Comparison of ENCODE assay signal across 1 cellular context in the genomic region with DNA sequence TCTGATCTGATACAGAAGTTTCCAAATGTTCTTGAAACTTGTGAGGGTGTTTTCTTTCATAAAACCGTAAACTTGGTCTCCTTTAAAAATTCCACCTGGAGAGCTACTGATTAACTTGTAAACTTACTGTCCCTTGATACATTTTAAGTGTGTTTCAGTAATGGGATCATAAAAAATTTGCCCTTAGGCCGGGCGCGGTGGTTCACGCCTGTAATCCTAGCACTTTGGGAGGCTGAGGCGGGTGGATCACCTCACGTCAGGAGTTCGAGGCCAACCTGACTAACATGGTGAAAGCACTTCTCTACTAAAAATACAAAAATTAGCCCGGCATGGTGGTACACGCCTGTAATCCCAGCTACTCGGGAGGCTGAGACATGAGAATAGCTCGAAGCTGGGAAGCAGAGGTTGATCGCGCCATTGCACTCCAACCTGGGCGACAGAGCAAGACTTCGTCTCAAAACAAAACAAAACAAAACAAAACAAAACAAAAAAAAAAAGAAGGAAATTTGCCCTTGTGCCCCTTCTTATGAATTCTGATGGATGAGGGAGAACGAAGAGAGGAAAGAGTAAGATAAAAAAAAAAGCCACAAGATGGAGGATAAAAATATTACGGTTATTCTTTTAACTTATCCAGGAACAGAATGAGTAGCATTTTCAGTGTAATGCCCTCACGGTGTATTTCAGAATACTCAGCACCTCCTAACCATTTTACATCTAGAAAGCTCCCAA.
TF ChIP-seq lines count a peak whose summit lies in the region.

No MANE protein-coding gene starts in this region.

TF ChIP-seq in H1, 55 proteins besides CTCF, POLR2A, EP300 and RAD21:
- no peak for TF ChIP-seq GTF2F1 (IDR thresholded peaks at IDR 0.05; ENCODE audit: borderline replicate concordance, low read depth, low read length)
- no peak for TF ChIP-seq BACH1 (IDR thresholded peaks at IDR 0.05; ENCODE audit: low read length)
- TF ChIP-seq TBP (IDR thresholded peaks at IDR 0.05; ENCODE audit: low read depth, low read length): no peak
- no peak for TF ChIP-seq TCF12 (IDR thresholded peaks at IDR 0.05; ENCODE audit: low read depth, low read length)
- no peak for TF ChIP-seq RNF2 (IDR thresholded peaks at IDR 0.05; ENCODE audit: borderline replicate concordance, low read depth, low read length, missing control alignments, poor library complexity, severe bottlenecking)
- no peak for TF ChIP-seq YY1 (IDR thresholded peaks at IDR 0.05; ENCODE audit: low read depth, low read length)
- TF ChIP-seq, protein P1, sequence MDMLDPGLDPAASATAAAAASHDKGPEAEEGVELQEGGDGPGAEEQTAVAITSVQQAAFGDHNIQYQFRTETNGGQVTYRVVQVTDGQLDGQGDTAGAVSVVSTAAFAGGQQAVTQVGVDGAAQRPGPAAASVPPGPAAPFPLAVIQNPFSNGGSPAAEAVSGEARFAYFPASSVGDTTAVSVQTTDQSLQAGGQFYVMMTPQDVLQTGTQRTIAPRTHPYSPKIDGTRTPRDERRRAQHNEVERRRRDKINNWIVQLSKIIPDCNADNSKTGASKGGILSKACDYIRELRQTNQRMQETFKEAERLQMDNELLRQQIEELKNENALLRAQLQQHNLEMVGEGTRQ (IDR thresholded peaks at IDR 0.05; ENCODE audit: low read length): no peak
- TF ChIP-seq SAP30 (IDR thresholded peaks at IDR 0.05; ENCODE audit: insufficient read depth, insufficient replicate concordance, low read length): no peak
- TF ChIP-seq TEAD4 (IDR thresholded peaks at IDR 0.05; ENCODE audit: low read depth, low read length): no peak
- TF ChIP-seq SP2 (IDR thresholded peaks at IDR 0.05; ENCODE audit: low read length): no peak
